In the genomic region with DNA sequence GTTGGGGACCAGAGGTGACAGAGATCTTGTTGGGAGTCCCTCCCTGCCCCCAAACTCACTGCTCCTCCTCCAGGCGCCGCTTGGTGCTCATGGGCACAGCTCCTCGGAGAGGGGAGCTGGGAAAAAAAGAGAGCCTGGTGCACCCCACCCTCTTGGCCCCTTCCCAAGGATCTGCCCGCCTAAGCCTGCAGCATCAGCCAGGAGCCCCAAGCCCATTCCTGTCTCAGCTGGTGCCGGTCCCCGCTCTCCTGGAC, we compare ENCODE assay signal across 8 cellular contexts. TPM values are rescaled to one million over a fixed set of nuclear protein-coding genes. Genes with fewer than 3 reads are reported as not detected.
DNase-seq lines count a peak whose midpoint lies in the region; ATAC-seq, FAIRE-seq and TF ChIP-seq lines count a peak whose summit lies in the region.
"Had no signal": no experiment of that assay in that cellular context is flagged by ENCODE, and none has a peak within 500 bp of the region (broad histone marks: within the 10 kb centered on the region; RNA-seq: fewer than 3 reads in every experiment).

No MANE protein-coding gene starts in this region.

- H2AFZ ChIP-seq in astrocyte (ENCODE audit: low read depth, low read length), result no peak overlapping the region

- H4K20me1 ChIP-seq in astrocyte (ENCODE audit: insufficient read depth, low read length), result peaks cover 26% of the 10 kb centered on the region

- H3K4me3 ChIP-seq in GM12865 (ENCODE audit: low read depth, low read length), result peak overlapping the region; percentile 82
- H3K4me3 ChIP-seq in astrocyte (ENCODE audit: insufficient read depth, low read depth, low read length), result peak overlapping the region; percentile 63

- no peaks in the 10 kb centered on the region for H3K9me3 ChIP-seq in astrocyte (ENCODE audit: insufficient read depth, low read depth, low read length)

- H3K4me1 ChIP-seq in astrocyte (ENCODE audit: insufficient read depth, low read length), result peaks cover 23% of the 10 kb centered on the region

- no peaks in the 10 kb centered on the region for H3K9me3 Mint-ChIP-seq in astrocyte (ENCODE audit: unreplicated experiment)
- H3K9me3 Mint-ChIP-seq in stimulated activated memory B cell treated with anti-CD40 and anti-IgM and Interleukin-4, amounts not matched to agents 10 μg/mL and 1 μg/mL and 100 μg/mL, for 72 hours, result no peaks in the 10 kb centered on the region

- H3K4me2 ChIP-seq in astrocyte (ENCODE audit: low read length), result peak overlapping the region; percentile 88

- H3K36me3 Mint-ChIP-seq in astrocyte (ENCODE audit: low read depth, unreplicated experiment), result peaks cover 6% of the 10 kb centered on the region
- peaks cover 17% of the 10 kb centered on the region for H3K36me3 Mint-ChIP-seq in stimulated activated memory B cell treated with anti-CD40 and anti-IgM and Interleukin-4, amounts not matched to agents 10 μg/mL and 1 μg/mL and 100 μg/mL, for 72 hours

- H3K27me3 ChIP-seq in astrocyte (ENCODE audit: insufficient read depth, low read length), result no peaks in the 10 kb centered on the region

- peak overlapping the region; percentile 100 for H3K27ac ChIP-seq in astrocyte (ENCODE audit: low read depth, low read length)

- H3K4me1 Mint-ChIP-seq in astrocyte (ENCODE audit: low read depth, unreplicated experiment), result peaks cover 10% of the 10 kb centered on the region
- H3K4me1 Mint-ChIP-seq in stimulated activated memory B cell treated with anti-CD40 and anti-IgM and Interleukin-4, amounts not matched to agents 10 μg/mL and 1 μg/mL and 100 μg/mL, for 72 hours, result peaks cover 68% of the 10 kb centered on the region

- H3K27ac Mint-ChIP-seq in astrocyte (ENCODE audit: unreplicated experiment), result peak overlapping the region; percentile 100
- peak overlapping the region; percentile 83 for H3K27ac Mint-ChIP-seq in stimulated activated memory B cell treated with anti-CD40 and anti-IgM and Interleukin-4, amounts not matched to agents 10 μg/mL and 1 μg/mL and 100 μg/mL, for 72 hours

- no peaks in the 10 kb centered on the region for H3K27me3 Mint-ChIP-seq in astrocyte (ENCODE audit: low read depth, unreplicated experiment)
- H3K27me3 Mint-ChIP-seq in stimulated activated memory B cell treated with anti-CD40 and anti-IgM and Interleukin-4, amounts not matched to agents 10 μg/mL and 1 μg/mL and 100 μg/mL, for 72 hours, result peaks cover 10% of the 10 kb centered on the region

- no peak for TF ChIP-seq CTCF in GM12865 (IDR thresholded peaks at IDR 0.05; ENCODE audit: insufficient read depth, low read depth, low read length, missing control alignments)
- no peak for TF ChIP-seq CTCF in astrocyte (IDR thresholded peaks at IDR 0.05; ENCODE audit: insufficient read depth, low read depth, low read length)

- no peak for DNase-seq in GM12865 (ENCODE audit: low read depth)
- peak; percentile 32 for DNase-seq in NCI-H2107 (lab: John Stamatoyannopoulos, UW)
- no peak for DNase-seq in astrocyte (ENCODE audit: low read depth)
- DNase-seq in iris pigment epithelial cell (ENCODE audit: low read depth), result peak; percentile 60
- DNase-seq in NCI-H1930 (lab: John Stamatoyannopoulos, UW), result no peak

- ATAC-seq in stimulated activated memory B cell treated with anti-CD40 and anti-IgM and Interleukin-4, amounts not matched to agents 10 μg/mL and 1 μg/mL and 100 μg/mL, for 72 hours, result no peak
- ATAC-seq in GM18867 (IDR thresholded peaks at IDR 0.05; ENCODE audit: unreplicated experiment), result no peak

- no peaks in the 10 kb centered on the region for H3K36me3 ChIP-seq in astrocyte (ENCODE audit: insufficient read depth, low read length)

- no peak for FAIRE-seq in astrocyte (lab: Jason Lieb, UNC)

- peak overlapping the region; percentile 99 for H3K9ac ChIP-seq in astrocyte (ENCODE audit: low read length)

- peaks cover 5% of the 10 kb centered on the region for H3K79me2 ChIP-seq in astrocyte (ENCODE audit: insufficient read depth, low read length)

- H3K4me3 Mint-ChIP-seq in astrocyte (ENCODE audit: unreplicated experiment), result peak overlapping the region; percentile 93
- peak overlapping the region; percentile 81 for H3K4me3 Mint-ChIP-seq in stimulated activated memory B cell treated with anti-CD40 and anti-IgM and Interleukin-4, amounts not matched to agents 10 μg/mL and 1 μg/mL and 100 μg/mL, for 72 hours

RNA-seq across cellular contexts. Expression of gene HCFC1R1, which starts 0.4 kb away (rescaled TPM):
- 47.0 and 71.6 TPM in 2 replicates for total RNA-seq in astrocyte

RNA-seq across cellular contexts. Expression of gene THOC6, which starts 0.5 kb away (rescaled TPM):
- total RNA-seq in astrocyte, result 17.4 and 22.3 TPM in 2 replicates

RNA-seq across cellular contexts. Expression of gene TNFRSF12A, which starts 3.2 kb away (rescaled TPM):
- total RNA-seq in astrocyte, result 262 and 275 TPM in 2 replicates

RNA-seq across cellular contexts. Expression of gene CLDN6, which starts 5.4 kb away (rescaled TPM):
- 449 and 584 TPM in 2 replicates for total RNA-seq in astrocyte
- total RNA-seq: dermis microvascular lymphatic vessel endothelial cell had no signal

RNA-seq across cellular contexts. Expression of gene CLDN9, which starts 10.6 kb away (rescaled TPM):
- 0.14 and 0.48 TPM in 2 replicates for total RNA-seq in astrocyte
- total RNA-seq: dermis microvascular lymphatic vessel endothelial cell had no signal

Comparison
In these comparisons a context has a peak if more than half of its experiments do, and no peak if none do; other contexts are left out.
1. DNase-seq: peak in NCI-H2107 (single experiment) and iris pigment epithelial cell (single experiment); none in GM12865 (single experiment), astrocyte (single experiment) and NCI-H1930 (0 of 2).